In genomic region chr5:99032234-99033013, GRCh38 we compare ENCODE assay signal across 8 cellular contexts.
A peak's percentile ranks its signal among the peaks of the same experiment; 100 is the strongest.
DNase-seq lines count a peak whose midpoint lies in the region; ATAC-seq and TF ChIP-seq lines count a peak whose summit lies in the region.

No MANE protein-coding gene starts in this region.

- ATAC-seq in GM19043 (IDR thresholded peaks at IDR 0.05; ENCODE audit: low read depth, unreplicated experiment) (peak; percentile 31), HG03378 (IDR thresholded peaks at IDR 0.05; ENCODE audit: unreplicated experiment) (peak; percentile 48), psoas muscle (peak; percentile 57 to 87 (median 74)), HG03439 (IDR thresholded peaks at IDR 0.05; ENCODE audit: unreplicated experiment) (no peak)

- intact Hi-C loops in ascending aorta (cut with DNase I) (loop anchor here (1.0 kb wide), 1 partner anchor 126 kb away; no protein-coding TSS in a partner anchor), psoas muscle (cut with DNase I) (loop anchor here (2.0 kb wide), 1 partner anchor 126 kb away; no protein-coding TSS in a partner anchor)

- H3K27me3 ChIP-seq in ascending aorta (no peaks in the 10 kb centered on the region), right atrium auricular region (no peaks in the 10 kb centered on the region), psoas muscle (ENCODE audit: insufficient read depth in 3 of 3, low read length in 2 of 3) (no peaks in the 10 kb centered on the region)

- H3K4me1 ChIP-seq in ascending aorta (no peaks in the 10 kb centered on the region), right atrium auricular region (no peaks in the 10 kb centered on the region), psoas muscle (peaks cover 9% of the 10 kb centered on the region)

- TF ChIP-seq CTCF in ascending aorta (IDR thresholded peaks at IDR 0.05), result peak; percentile 33 to 79 (median 67)
- peak; percentile 64 to 83 for TF ChIP-seq CTCF in right atrium auricular region (IDR thresholded peaks at IDR 0.05)
- TF ChIP-seq CTCF in psoas muscle (IDR thresholded peaks at IDR 0.05), result peak; percentile 80

- H3K36me3 ChIP-seq in ascending aorta, result no peaks in the 10 kb centered on the region
- H3K36me3 ChIP-seq in right atrium auricular region, result no peaks in the 10 kb centered on the region
- no peaks in the 10 kb centered on the region for H3K36me3 ChIP-seq in psoas muscle (ENCODE audit: insufficient read depth in 1 of 2, low read depth in 1 of 2)

- H3K9me3 ChIP-seq in ascending aorta, result no peaks in the 10 kb centered on the region
- no peaks in the 10 kb centered on the region for H3K9me3 ChIP-seq in right atrium auricular region
- no peaks in the 10 kb centered on the region for H3K9me3 ChIP-seq in psoas muscle

- 34 to 38% (median 38%) methylated on average over 7 of the region's 7 CpGs for WGBS in psoas muscle, 3 donors

- H3K4me3 ChIP-seq in ascending aorta (peak overlapping the region in 1 of 2 donors; percentile 57), right atrium auricular region (peak overlapping the region in 1 of 2 donors; percentile 37), psoas muscle (peak overlapping the region; percentile 47)

- DNase-seq in COLO829 (ENCODE audit: low spot score), result peak; percentile 53
- DNase-seq in NOMO-1 treated with DMSO at 0.1 percent for 48 hours (lab: John Stamatoyannopoulos, UW; ENCODE audit: unreplicated experiment), result peak; percentile 58
- peak in 1 of 2 donors; percentile 76 for DNase-seq in ascending aorta (ENCODE audit: low spot score in 2 of 2)
- DNase-seq in right atrium auricular region (ENCODE audit: low spot score), result no peak
- DNase-seq in psoas muscle, result peak in 1 of 2 donors; percentile 23

- no peak overlapping the region for H3K27ac ChIP-seq in ascending aorta
- H3K27ac ChIP-seq in right atrium auricular region, result peak overlapping the region; percentile 29 to 50
- H3K27ac ChIP-seq in psoas muscle, result no peak overlapping the region

Comparison
In these comparisons a context has a peak if more than half of its experiments do, and no peak if none do; other contexts are left out.
1. H3K27ac ChIP-seq: peak in right atrium auricular region (2 of 2); none in ascending aorta (0 of 2) and psoas muscle (single experiment).
2. Peak in every context shown above with its lines, with median percentiles within 50 percentile points of each other: CTCF ChIP-seq.